Comparison of ENCODE assay signal across 9 cellular contexts in genomic region chr1:19918057-19918456, GRCh38. TPM values are rescaled to one million over a fixed set of nuclear protein-coding genes. Genes with fewer than 3 reads are reported as not detected.
A peak's percentile ranks its signal among the peaks of the same experiment; 100 is the strongest.
DNase-seq lines count a peak whose midpoint lies in the region; ATAC-seq and TF ChIP-seq lines count a peak whose summit lies in the region.
"Had no signal": no experiment of that assay in that cellular context is flagged by ENCODE, and none has a peak within 500 bp of the region (broad histone marks: within the 10 kb centered on the region; RNA-seq: fewer than 3 reads in every experiment).

No MANE protein-coding gene starts in this region.

- no peak for TF ChIP-seq POLR2A in suprapubic skin (IDR thresholded peaks at IDR 0.05)

- H3K9me3 ChIP-seq in suprapubic skin = no peaks in the 10 kb centered on the region

- no peaks in the 10 kb centered on the region for H3K27me3 ChIP-seq in suprapubic skin

- H3K4me3 ChIP-seq in foreskin fibroblast (ENCODE audit: low read depth in 1 of 2, low read length in 2 of 2) = no peak overlapping the region
- H3K4me3 ChIP-seq in suprapubic skin = no peak overlapping the region

- peak; percentile 71 for ATAC-seq in activated T-helper 17 cell treated with anti-CD3 and anti-CD28 coated beads, Interleukin-2, amount 50 U/mL, for 72 hours (replicated peaks)
- no peak for ATAC-seq in HG03342 (IDR thresholded peaks at IDR 0.05; ENCODE audit: unreplicated experiment)

- H3K27ac Mint-ChIP-seq in activated T-helper 17 cell treated with anti-CD3 and anti-CD28 coated beads, Interleukin-2, amount 50 U/mL, for 72 hours = no peak overlapping the region
- H3K27ac Mint-ChIP-seq: dendritic cell treated with granulocyte-macrophage colony-stimulating factor and Interleukin-4, amounts not matched to agents 40 ng/mL and 50 ng/mL, for 4 days had no signal

- 18% methylated on average over 6 of the region's 6 CpGs for WGBS in suprapubic skin

- H3K4me3 Mint-ChIP-seq in activated T-helper 17 cell treated with anti-CD3 and anti-CD28 coated beads, Interleukin-2, amount 50 U/mL, for 72 hours = no peak overlapping the region
- H3K4me3 Mint-ChIP-seq: dendritic cell treated with granulocyte-macrophage colony-stimulating factor and Interleukin-4, amounts not matched to agents 40 ng/mL and 50 ng/mL, for 4 days had no signal

- DNase-seq in DMS53 (lab: John Stamatoyannopoulos, UW) = peak; percentile 90
- DNase-seq in LHCN-M2 (ENCODE audit: low read depth) = peak; percentile 63
- DNase-seq in RPMI7951 (ENCODE audit: low read depth) = peak; percentile 69
- DNase-seq in foreskin fibroblast = peak; percentile 67 to 90
- peak; percentile 62 for DNase-seq in occipital lobe (lab: John Stamatoyannopoulos, UW)
- peak; percentile 87 to 88 for DNase-seq in suprapubic skin (ENCODE audit: low spot score in 2 of 2)

- peaks cover 12% of the 10 kb centered on the region for H3K36me3 Mint-ChIP-seq in activated T-helper 17 cell treated with anti-CD3 and anti-CD28 coated beads, Interleukin-2, amount 50 U/mL, for 72 hours (ENCODE audit: low read depth)

- TF ChIP-seq CTCF in foreskin fibroblast (IDR thresholded peaks at IDR 0.05; ENCODE audit: low read depth, low read length) (peak; percentile 94), suprapubic skin (IDR thresholded peaks at IDR 0.05) (peak; percentile 80 to 90)

- no peak overlapping the region for H3K27ac ChIP-seq in suprapubic skin

- H3K4me1 Mint-ChIP-seq in activated T-helper 17 cell treated with anti-CD3 and anti-CD28 coated beads, Interleukin-2, amount 50 U/mL, for 72 hours = peaks cover 4% of the 10 kb centered on the region

- peaks cover 5% of the 10 kb centered on the region for H3K27me3 Mint-ChIP-seq in activated T-helper 17 cell treated with anti-CD3 and anti-CD28 coated beads, Interleukin-2, amount 50 U/mL, for 72 hours

- no peak for TF ChIP-seq EP300 in suprapubic skin (IDR thresholded peaks at IDR 0.05)

- peaks cover 17% of the 10 kb centered on the region for H3K36me3 ChIP-seq in suprapubic skin

- no peaks in the 10 kb centered on the region for H3K9me3 Mint-ChIP-seq in activated T-helper 17 cell treated with anti-CD3 and anti-CD28 coated beads, Interleukin-2, amount 50 U/mL, for 72 hours
- H3K9me3 Mint-ChIP-seq: dendritic cell treated with granulocyte-macrophage colony-stimulating factor and Interleukin-4, amounts not matched to agents 40 ng/mL and 50 ng/mL, for 4 days had no signal

- H3K4me1 ChIP-seq in suprapubic skin = no peaks in the 10 kb centered on the region

RNA-seq across cellular contexts. Expression of gene PLA2G2E, which starts 5.4 kb away (rescaled TPM):
- not detected in 2 replicates for total RNA-seq in LHCN-M2 (2014; rRNA removed)
- polyA plus RNA-seq in LHCN-M2 (2012) = not detected
- total RNA-seq in RPMI7951 (2014; rRNA removed; shearing (Covaris generic)) = not detected in 2 replicates
- not detected for total RNA-seq in activated T-helper 17 cell treated with anti-CD3 and anti-CD28 coated beads, Interleukin-2, amount 50 U/mL, for 72 hours
- total RNA-seq in occipital lobe = not detected
- 1 to 10 TPM in 1 of 4 donors, not detected in 3; 2.1 TPM for total RNA-seq in suprapubic skin

RNA-seq across cellular contexts. Expression of gene OTUD3, which starts 35.9 kb away (rescaled TPM):
- total RNA-seq in LHCN-M2 (2014; rRNA removed) (4.0 and 4.4 TPM in 2 replicates), occipital lobe (14.2 TPM), suprapubic skin (10 to 100 TPM in 2 of 4 donors, 1 to 10 TPM in 2; 5.1 to 11.8 (median 8.8) TPM)
- 2.1 TPM for polyA plus RNA-seq in LHCN-M2 (2012)
- 3.1 and 4.3 TPM in 2 replicates for total RNA-seq in RPMI7951 (2014; rRNA removed; shearing (Covaris generic))
- total RNA-seq in activated T-helper 17 cell treated with anti-CD3 and anti-CD28 coated beads, Interleukin-2, amount 50 U/mL, for 72 hours = 10 to 100 TPM; 11.5 to 16.6 TPM
